10 cellular contexts compared by ENCODE assay signal in the genomic region with DNA sequence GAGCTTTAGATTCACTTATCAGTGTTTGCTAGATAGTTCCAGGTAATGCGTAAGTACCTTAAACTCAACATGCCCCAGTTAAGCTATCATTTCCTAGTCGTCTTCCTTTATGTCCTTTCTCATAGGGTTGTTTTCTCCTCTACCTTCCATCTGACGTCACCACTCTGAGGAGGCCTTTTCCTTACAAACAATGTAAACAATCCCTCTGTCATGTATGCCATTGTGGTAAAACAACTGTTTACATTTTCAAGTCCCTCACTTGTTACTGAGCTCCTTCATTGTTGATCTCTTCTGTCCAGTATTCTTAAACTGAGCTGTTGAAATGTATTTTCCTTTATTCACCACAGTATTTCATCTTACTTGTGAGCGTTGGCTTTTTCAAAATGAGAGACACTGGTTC.
"Had no signal": no experiment of that assay in that cellular context is flagged by ENCODE, and none has a peak within 500 bp of the region (broad histone marks: within the 10 kb centered on the region; RNA-seq: fewer than 3 reads in every experiment).

No MANE protein-coding gene starts in this region.

- ATAC-seq: pancreas had no signal

- H3K27ac Mint-ChIP-seq: T-helper 2 cell treated with Interferon-gamma antibody and Interleukin-4, amounts not matched to agents 5 μg/mL and 100 μg/mL, for 36 hours had no signal

- DNase-seq: activated CD4-positive, CD25-positive, alpha-beta regulatory T cell treated with anti-CD3 and anti-CD28 coated beads, Interleukin-2, amount 50 U/mL, for 72 hours; caudate nucleus; effector CD4-positive, alpha-beta T cell; kidney; left ventricle myocardium inferior; midbrain; pancreas; stimulated activated CD4-positive, alpha-beta T cell treated with anti-CD3 and anti-CD28 coated beads, Interleukin-4, amount 100 ng/mL, for 4 hours; thyroid gland had no signal

- H3K9me3 Mint-ChIP-seq: T-helper 2 cell treated with Interferon-gamma antibody and Interleukin-4, amounts not matched to agents 5 μg/mL and 100 μg/mL, for 36 hours had no signal

- H3K4me3 Mint-ChIP-seq: T-helper 2 cell treated with Interferon-gamma antibody and Interleukin-4, amounts not matched to agents 5 μg/mL and 100 μg/mL, for 36 hours had no signal
